Comparison of ENCODE assay signal across 27 cellular contexts in the genomic region with DNA sequence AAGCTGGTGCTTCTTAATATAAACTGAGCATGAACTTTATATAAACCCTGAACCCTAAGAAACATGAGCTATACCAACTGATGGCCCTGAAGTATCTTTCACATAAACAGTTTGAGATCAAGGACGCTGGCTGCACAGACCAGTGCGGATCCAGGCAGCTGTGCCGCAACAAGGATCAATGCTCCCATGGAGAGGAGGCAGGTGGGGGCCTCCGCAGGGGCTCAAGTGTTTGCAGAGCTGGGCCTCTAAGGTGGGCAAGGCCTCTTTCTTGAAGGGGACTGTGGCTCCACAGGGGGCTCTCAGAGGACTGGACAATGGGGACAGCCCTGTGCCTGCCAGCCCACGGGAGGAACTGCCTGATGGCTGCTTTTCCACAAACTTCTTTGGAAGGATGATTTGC.
"Had no signal": no experiment of that assay in that cellular context is flagged by ENCODE, and none has a peak within 500 bp of the region (broad histone marks: within the 10 kb centered on the region; RNA-seq: fewer than 3 reads in every experiment).

No MANE protein-coding gene starts in this region.

- H3K9ac ChIP-seq: neural progenitor cell had no signal

- H3K4me3 ChIP-seq: colonic mucosa, esophagus squamous epithelium, heart right ventricle, lung, neural progenitor cell, psoas muscle, skin epidermis, spleen, transverse colon, vagina had no signal

- H3K9me3 Mint-ChIP-seq: memory B cell had no signal

- H3K4me3 Mint-ChIP-seq: dendritic cell treated with granulocyte-macrophage colony-stimulating factor and Interleukin-4, amounts not matched to agents 40 ng/mL and 50 ng/mL, for 4 days; memory B cell; mesothelial cell of epicardium; naive thymus-derived CD4-positive, alpha-beta T cell; nephron; neural progenitor cell; stimulated activated memory B cell treated with anti-CD40 and anti-IgM and Interleukin-4, amounts not matched to agents 10 μg/mL and 1 μg/mL and 100 μg/mL, for 72 hours had no signal

- H3K4me1 Mint-ChIP-seq: memory B cell; mesothelial cell of epicardium; nephron; neural progenitor cell; stimulated activated memory B cell treated with anti-CD40 and anti-IgM and Interleukin-4, amounts not matched to agents 10 μg/mL and 1 μg/mL and 100 μg/mL, for 72 hours had no signal

- H3K27ac Mint-ChIP-seq: dendritic cell treated with granulocyte-macrophage colony-stimulating factor and Interleukin-4, amounts not matched to agents 40 ng/mL and 50 ng/mL, for 4 days; memory B cell; naive thymus-derived CD4-positive, alpha-beta T cell; nephron; neural progenitor cell; stimulated activated memory B cell treated with anti-CD40 and anti-IgM and Interleukin-4, amounts not matched to agents 10 μg/mL and 1 μg/mL and 100 μg/mL, for 72 hours had no signal

- DNase-seq: cerebellar nuclear complex; colonic mucosa; effector memory CD4-positive, alpha-beta T cell; erythroblast; esophagus squamous epithelium; foreskin melanocyte; glutamatergic neuron; heart right ventricle; hippocampal formation; kidney glomerular epithelial cell; naive thymus-derived CD4-positive, alpha-beta T cell; psoas muscle; spleen; stimulated activated CD4-positive, alpha-beta T cell treated with anti-CD3 and anti-CD28 coated beads, Interleukin-4, amount 100 ng/mL, for 4 hours; stimulated activated naive CD8-positive, alpha-beta T cell treated with anti-CD3 and anti-CD28 coated beads, Interleukin-15, Interleukin-2, amounts not matched to agents 100 U/mL and 50 U/mL, for 24 hours; transverse colon had no signal

- H3K27me3 ChIP-seq: colonic mucosa, esophagus squamous epithelium, heart right ventricle, neural progenitor cell, spleen, transverse colon, vagina had no signal

- H3K4me1 ChIP-seq: colonic mucosa, neural progenitor cell, psoas muscle, vagina had no signal

- H3K36me3 ChIP-seq: colonic mucosa had no signal

- H3K9me3 ChIP-seq: colonic mucosa, psoas muscle, transverse colon, vagina had no signal

- H3K27me3 Mint-ChIP-seq: dendritic cell treated with granulocyte-macrophage colony-stimulating factor and Interleukin-4, amounts not matched to agents 40 ng/mL and 50 ng/mL, for 4 days; memory B cell; naive thymus-derived CD4-positive, alpha-beta T cell; stimulated activated memory B cell treated with anti-CD40 and anti-IgM and Interleukin-4, amounts not matched to agents 10 μg/mL and 1 μg/mL and 100 μg/mL, for 72 hours had no signal

- ATAC-seq: heart right ventricle; left lobe of liver; naive thymus-derived CD4-positive, alpha-beta T cell; psoas muscle; right cardiac atrium; stimulated activated memory B cell treated with anti-CD40 and anti-IgM and Interleukin-4, amounts not matched to agents 10 μg/mL and 1 μg/mL and 100 μg/mL, for 72 hours; stimulated activated naive CD8-positive, alpha-beta T cell treated with anti-CD3 and anti-CD28 coated beads, Interleukin-15, Interleukin-2, amounts not matched to agents 100 U/mL and 50 U/mL, for 24 hours had no signal

- H3K27ac ChIP-seq: colonic mucosa, esophagus squamous epithelium, neural progenitor cell, psoas muscle, skin epidermis, spleen, transverse colon, vagina had no signal
